In the genomic region with DNA sequence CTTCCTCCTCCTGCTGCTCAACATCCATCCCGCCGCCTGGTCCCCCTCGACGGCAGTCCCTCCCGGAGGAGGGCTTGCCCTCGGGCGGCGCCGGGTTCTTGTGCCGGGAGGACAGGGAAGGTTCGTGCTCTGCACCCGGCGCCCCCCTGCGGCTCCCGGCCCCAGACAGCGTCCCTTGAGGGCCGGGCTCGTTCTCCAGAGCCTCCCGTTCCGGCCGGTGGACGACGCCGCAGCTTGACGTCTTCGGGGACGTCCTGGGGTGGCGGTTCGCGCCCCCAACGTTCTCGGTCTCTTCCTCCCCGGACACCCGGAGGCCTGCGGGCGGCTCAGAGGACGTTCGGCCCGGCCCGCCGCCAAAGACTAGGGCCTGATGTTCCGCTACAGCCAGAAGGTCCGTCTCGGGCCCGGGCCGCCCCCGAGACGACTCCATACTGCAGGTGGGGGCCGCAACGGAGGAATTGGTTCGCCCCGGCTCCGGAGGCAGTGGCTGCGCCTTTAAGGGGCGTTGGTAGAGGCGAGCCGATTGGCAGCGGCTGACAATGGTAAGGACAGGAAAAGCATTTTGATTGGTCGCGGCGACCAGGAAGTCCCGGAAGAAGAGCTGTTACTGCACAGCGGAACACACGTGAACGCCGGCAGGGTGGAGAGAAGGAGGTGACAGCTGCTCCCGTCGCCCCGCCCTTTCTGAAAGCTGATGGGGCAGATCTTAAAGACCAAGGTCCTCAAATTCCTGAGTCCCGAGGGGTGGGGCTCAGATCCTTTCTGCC, we compare ENCODE assay signal across 1 cellular context.
TF ChIP-seq lines count a peak whose summit lies in the region.

BORCS6 (minus strand) TSS at position 470 of the 767 bp plus-strand sequence; CDS start at position 430, 40 bp downstream.

TF ChIP-seq in K562, 482 proteins besides CTCF, POLR2A, EP300 and RAD21 (continued from another document and continues in another):
- TF ChIP-seq, protein P1, sequence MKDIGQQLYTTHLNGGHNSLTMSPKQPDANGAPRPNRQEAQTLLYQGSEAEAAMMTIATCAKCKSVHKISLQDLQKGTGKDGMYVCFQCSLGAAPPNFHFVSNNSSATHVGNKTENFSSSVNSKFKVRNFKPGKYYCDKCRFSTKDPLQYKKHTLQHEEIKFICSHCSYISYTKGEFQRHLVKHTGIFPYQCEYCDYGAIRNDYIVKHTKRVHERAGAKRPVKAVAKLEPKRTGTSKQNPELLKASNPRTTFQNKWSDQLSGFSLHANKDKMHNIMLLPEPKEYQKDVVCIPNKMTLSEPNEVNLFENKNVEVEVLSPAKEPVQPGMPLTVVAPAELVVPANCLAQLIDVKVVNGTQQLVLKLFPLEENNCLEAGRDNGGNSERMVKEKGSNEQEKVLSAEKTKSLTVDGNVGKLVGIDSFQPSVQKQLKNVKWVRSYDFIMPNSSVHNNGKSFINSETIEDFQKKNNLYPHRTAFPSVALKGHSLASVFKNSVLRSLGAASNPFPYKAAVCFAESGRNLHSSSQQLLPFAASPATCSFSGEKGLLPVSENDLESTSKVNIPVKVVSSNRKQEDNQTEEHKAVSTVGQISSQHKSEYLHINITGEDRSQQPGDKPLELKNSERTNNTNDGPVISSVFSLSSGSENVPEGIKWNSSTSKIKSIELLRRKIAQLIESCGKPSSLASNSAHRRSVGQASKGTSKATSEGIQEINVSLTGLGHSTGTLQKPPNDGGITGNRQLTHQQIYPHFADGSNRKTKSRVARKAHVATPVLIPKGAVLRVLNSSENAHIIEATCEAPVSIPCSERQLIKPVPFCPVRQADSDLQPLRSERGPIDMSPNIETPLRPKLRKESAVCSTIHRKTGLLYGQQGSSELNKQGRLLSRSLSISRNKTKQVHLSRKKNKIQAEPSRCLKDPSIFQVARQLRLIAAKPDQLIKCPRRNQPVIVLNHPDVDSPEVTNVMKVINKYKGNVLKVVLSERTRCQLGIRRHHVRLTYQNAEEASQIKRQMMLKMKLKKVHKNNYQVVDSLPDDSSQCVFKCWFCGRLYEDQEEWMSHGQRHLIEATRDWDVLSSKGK (CRISPR knock-in tag; IDR thresholded peaks at IDR 0.05), result no peak
- TF ChIP-seq ZNF3 (CRISPR knock-in tag; IDR thresholded peaks at IDR 0.05) (no peak), ZNF407 (IDR thresholded peaks at IDR 0.05; ENCODE audit: low read depth) (no peak), FOXM1 (IDR thresholded peaks at IDR 0.05; ENCODE audit: low read depth) (peak; percentile 82), FOXM1 (CRISPR knock-in tag; IDR thresholded peaks at IDR 0.05; ENCODE audit: low read depth) (no peak), BRCA1 (IDR thresholded peaks at IDR 0.05) (no peak), BRCA1 (CRISPR knock-in tag; IDR thresholded peaks at IDR 0.05) (no peak), SMARCA5 (IDR thresholded peaks at IDR 0.05) (no peak), SLC30A9 (CRISPR knock-in tag; IDR thresholded peaks at IDR 0.05) (no peak), MAFF (IDR thresholded peaks at IDR 0.05; ENCODE audit: low read length) (no peak), MXI1 (IDR thresholded peaks at IDR 0.05; ENCODE audit: low read depth, low read length) (peak; percentile 72), ARHGAP35 (IDR thresholded peaks at IDR 0.05; ENCODE audit: partially characterized antibody) (no peak), USF2 (CRISPR knock-in tag; IDR thresholded peaks at IDR 0.05) (peak; percentile 79), CSDE1 (IDR thresholded peaks at IDR 0.05) (no peak), MXD1 (CRISPR knock-in tag; IDR thresholded peaks at IDR 0.05; ENCODE audit: borderline replicate concordance, poor library complexity, severe bottlenecking) (no peak), ELK3 (CRISPR knock-in tag; IDR thresholded peaks at IDR 0.05) (no peak), NCOR1 (IDR thresholded peaks at IDR 0.05) (no peak), ZNF695 (CRISPR knock-in tag; IDR thresholded peaks at IDR 0.05) (no peak), MEIS2 (IDR thresholded peaks at IDR 0.05; ENCODE audit: partially characterized antibody) (peak; percentile 73), POLR2G (IDR thresholded peaks at IDR 0.05; ENCODE audit: low read depth, low read length) (peak; percentile 90), CCNT2 (IDR thresholded peaks at IDR 0.05; ENCODE audit: borderline replicate concordance, extremely low read depth, insufficient read length, low read depth, low read length) (no peak), RBM39 (optimal IDR thresholded peaks at IDR 0.05; ENCODE audit: low read depth, low read length) (no peak), MTA1 (IDR thresholded peaks at IDR 0.05; ENCODE audit: borderline replicate concordance) (no peak), ZFP91 (CRISPR knock-in tag; IDR thresholded peaks at IDR 0.05) (peak; percentile 97), ZNF41 (CRISPR knock-in tag; conservative IDR thresholded peaks at IDR 0.05) (no peak), FOXK2 (conservative IDR thresholded peaks at IDR 0.05 in 1 of 2, IDR thresholded peaks at IDR 0.05 in 1 of 2; ENCODE audit: low read depth in 2 of 2) (peak in 1 of 2 experiments; percentile 88; a peak in 2 of 4 replicates), ZNF384 (IDR thresholded peaks at IDR 0.05; ENCODE audit: low read depth, low read length) (no peak), FOXJ3 (CRISPR knock-in tag; IDR thresholded peaks at IDR 0.05) (no peak), TCF7 (IDR thresholded peaks at IDR 0.05; ENCODE audit: borderline replicate concordance) (no peak), U2AF2 (optimal IDR thresholded peaks at IDR 0.05; ENCODE audit: low read depth, low read length) (no peak), HDAC8 (tag; IDR thresholded peaks at IDR 0.05) (no peak), NR3C1 (CRISPR knock-in tag; IDR thresholded peaks at IDR 0.05) (no peak)
- TF ChIP-seq, protein P2, sequence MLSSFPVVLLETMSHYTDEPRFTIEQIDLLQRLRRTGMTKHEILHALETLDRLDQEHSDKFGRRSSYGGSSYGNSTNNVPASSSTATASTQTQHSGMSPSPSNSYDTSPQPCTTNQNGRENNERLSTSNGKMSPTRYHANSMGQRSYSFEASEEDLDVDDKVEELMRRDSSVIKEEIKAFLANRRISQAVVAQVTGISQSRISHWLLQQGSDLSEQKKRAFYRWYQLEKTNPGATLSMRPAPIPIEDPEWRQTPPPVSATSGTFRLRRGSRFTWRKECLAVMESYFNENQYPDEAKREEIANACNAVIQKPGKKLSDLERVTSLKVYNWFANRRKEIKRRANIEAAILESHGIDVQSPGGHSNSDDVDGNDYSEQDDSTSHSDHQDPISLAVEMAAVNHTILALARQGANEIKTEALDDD (IDR thresholded peaks at IDR 0.05), result no peak
- TF ChIP-seq, protein P3, sequence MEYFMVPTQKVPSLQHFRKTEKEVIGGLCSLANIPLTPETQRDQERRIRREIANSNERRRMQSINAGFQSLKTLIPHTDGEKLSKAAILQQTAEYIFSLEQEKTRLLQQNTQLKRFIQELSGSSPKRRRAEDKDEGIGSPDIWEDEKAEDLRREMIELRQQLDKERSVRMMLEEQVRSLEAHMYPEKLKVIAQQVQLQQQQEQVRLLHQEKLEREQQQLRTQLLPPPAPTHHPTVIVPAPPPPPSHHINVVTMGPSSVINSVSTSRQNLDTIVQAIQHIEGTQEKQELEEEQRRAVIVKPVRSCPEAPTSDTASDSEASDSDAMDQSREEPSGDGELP (CRISPR knock-in tag; IDR thresholded peaks at IDR 0.05; ENCODE audit: borderline replicate concordance), result peak; percentile 90
- TF ChIP-seq, protein P4, sequence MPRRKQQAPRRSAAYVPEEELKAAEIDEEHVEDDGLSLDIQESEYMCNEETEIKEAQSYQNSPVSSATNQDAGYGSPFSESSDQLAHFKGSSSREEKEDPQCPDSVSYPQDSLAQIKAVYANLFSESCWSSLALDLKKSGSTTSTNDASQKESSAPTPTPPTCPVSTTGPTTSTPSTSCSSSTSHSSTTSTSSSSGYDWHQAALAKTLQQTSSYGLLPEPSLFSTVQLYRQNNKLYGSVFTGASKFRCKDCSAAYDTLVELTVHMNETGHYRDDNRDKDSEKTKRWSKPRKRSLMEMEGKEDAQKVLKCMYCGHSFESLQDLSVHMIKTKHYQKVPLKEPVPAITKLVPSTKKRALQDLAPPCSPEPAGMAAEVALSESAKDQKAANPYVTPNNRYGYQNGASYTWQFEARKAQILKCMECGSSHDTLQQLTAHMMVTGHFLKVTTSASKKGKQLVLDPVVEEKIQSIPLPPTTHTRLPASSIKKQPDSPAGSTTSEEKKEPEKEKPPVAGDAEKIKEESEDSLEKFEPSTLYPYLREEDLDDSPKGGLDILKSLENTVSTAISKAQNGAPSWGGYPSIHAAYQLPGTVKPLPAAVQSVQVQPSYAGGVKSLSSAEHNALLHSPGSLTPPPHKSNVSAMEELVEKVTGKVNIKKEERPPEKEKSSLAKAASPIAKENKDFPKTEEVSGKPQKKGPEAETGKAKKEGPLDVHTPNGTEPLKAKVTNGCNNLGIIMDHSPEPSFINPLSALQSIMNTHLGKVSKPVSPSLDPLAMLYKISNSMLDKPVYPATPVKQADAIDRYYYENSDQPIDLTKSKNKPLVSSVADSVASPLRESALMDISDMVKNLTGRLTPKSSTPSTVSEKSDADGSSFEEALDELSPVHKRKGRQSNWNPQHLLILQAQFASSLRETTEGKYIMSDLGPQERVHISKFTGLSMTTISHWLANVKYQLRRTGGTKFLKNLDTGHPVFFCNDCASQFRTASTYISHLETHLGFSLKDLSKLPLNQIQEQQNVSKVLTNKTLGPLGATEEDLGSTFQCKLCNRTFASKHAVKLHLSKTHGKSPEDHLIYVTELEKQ (CRISPR knock-in tag; IDR thresholded peaks at IDR 0.05), result no peak
